13 cellular contexts compared by ENCODE assay signal in the genomic region with DNA sequence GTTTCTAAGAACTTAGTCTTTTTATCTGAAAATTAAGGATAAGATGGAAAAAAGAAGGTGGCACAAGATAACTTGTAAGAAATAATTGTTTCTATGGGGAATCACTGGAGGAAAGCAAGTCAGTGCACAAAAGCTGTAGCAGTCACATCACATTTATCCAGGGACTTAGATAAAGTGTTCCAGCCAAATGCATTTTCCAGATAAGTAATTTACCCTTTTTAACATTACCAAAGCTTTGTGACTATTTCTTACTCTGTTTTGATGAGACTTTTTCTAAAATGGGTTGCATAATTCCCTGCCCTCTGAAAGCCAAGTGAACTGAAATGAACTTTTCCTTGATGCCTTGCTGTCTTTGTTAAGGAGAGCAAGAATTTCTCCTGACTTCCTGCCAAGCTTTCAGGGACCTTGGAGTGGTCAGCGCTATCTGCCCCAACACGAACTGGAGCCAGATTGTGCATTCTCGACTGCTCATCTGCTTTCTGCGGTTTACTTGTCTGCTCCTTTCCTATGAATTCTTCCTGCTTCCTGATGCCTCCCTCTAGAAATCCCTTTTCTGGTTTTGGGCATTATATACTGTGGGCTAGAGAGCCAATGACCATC. TPM values are rescaled to one million over a fixed set of nuclear protein-coding genes. Genes with fewer than 3 reads are reported as not detected.
DNase-seq lines count a peak whose midpoint lies in the region; ATAC-seq, FAIRE-seq and TF ChIP-seq lines count a peak whose summit lies in the region.
"Had no signal": no experiment of that assay in that cellular context is flagged by ENCODE, and none has a peak within 500 bp of the region (broad histone marks: within the 10 kb centered on the region; RNA-seq: fewer than 3 reads in every experiment).

No MANE protein-coding gene starts in this region.

- no peaks in the 10 kb centered on the region for H3K9me3 ChIP-seq in liver (ENCODE audit: control insufficient read depth in 4 of 4, low read length in 3 of 4)
- H3K9me3 ChIP-seq in HepG2 (ENCODE audit: low read length), result no peaks in the 10 kb centered on the region
- H3K9me3 ChIP-seq in H1 (ENCODE audit: insufficient read depth in 2 of 2, low read depth in 1 of 2, low read length in 1 of 2), result no peaks in the 10 kb centered on the region
- H3K9me3 ChIP-seq in lower lobe of right lung, result no peaks in the 10 kb centered on the region
- no peaks in the 10 kb centered on the region for H3K9me3 ChIP-seq in MM.1S (replicated peaks; ENCODE audit: insufficient read depth, low read length)
- H3K9me3 ChIP-seq in effector memory CD4-positive, alpha-beta T cell (ENCODE audit: control insufficient read depth, low read length), result no peaks in the 10 kb centered on the region
- H3K9me3 ChIP-seq: BLaER1 treated with 17β-estradiol and CSF1 and Interleukin-3, amounts not matched to agents 10 nM and 100 nM; pancreas had no signal

- H3K79me1 ChIP-seq in H1 (ENCODE audit: low read depth, low read length), result no peaks in the 10 kb centered on the region

- no TSS peak for BruUV-seq in HepG2 (replicated peaks; lab: Mats Ljungman, UMichigan)

- no peaks in the 10 kb centered on the region for H3F3A ChIP-seq in MM.1S (ENCODE audit: insufficient read depth, low read length)

- no peak overlapping the region for H4K91ac ChIP-seq in H1 (replicated peaks; ENCODE audit: insufficient read length, low read length)

- H3K56ac ChIP-seq in H1 (replicated peaks; ENCODE audit: insufficient read length, low read depth, low read length), result no peak overlapping the region

- H3K14ac ChIP-seq in H1 (ENCODE audit: insufficient read length), result no peak overlapping the region

- no peak overlapping the region for H3K9ac ChIP-seq in liver (ENCODE audit: low read depth in 1 of 2, low read length in 2 of 2)
- no peak overlapping the region for H3K9ac ChIP-seq in HepG2 (ENCODE audit: insufficient read depth, low read depth, low read length)
- no peak overlapping the region for H3K9ac ChIP-seq in H1 (replicated peaks in 1 of 4; ENCODE audit: extremely low read depth in 1 of 4, low read depth in 3 of 4, low read length in 3 of 4)
- no peak overlapping the region for H3K9ac ChIP-seq in MM.1S (ENCODE audit: low read length)
- H3K9ac ChIP-seq: BLaER1 treated with 17β-estradiol and CSF1 and Interleukin-3, amounts not matched to agents 10 nM and 100 nM had no signal

- no peak overlapping the region for H3K4me3 ChIP-seq in liver (ENCODE audit: low read depth in 1 of 3, low read length in 3 of 3)
- H3K4me3 ChIP-seq in HepG2 (replicated peaks in 1 of 3; ENCODE audit: insufficient read depth in 1 of 3, low read depth in 2 of 3, low read length in 3 of 3), result no peak overlapping the region
- no peak overlapping the region; a peak in 1 of 8 replicates for H3K4me3 ChIP-seq in H1 (ENCODE audit: extremely low read depth in 1 of 4, insufficient read depth in 2 of 4, low read depth in 3 of 4, low read length in 4 of 4)
- H3K4me3 ChIP-seq in lower lobe of right lung, result no peak overlapping the region
- H3K4me3 ChIP-seq in MM.1S (ENCODE audit: low read length), result no peak overlapping the region
- no peak overlapping the region for H3K4me3 ChIP-seq in effector memory CD4-positive, alpha-beta T cell (ENCODE audit: insufficient read depth, low read depth, low read length, poor library complexity, severe bottlenecking)
- H3K4me3 ChIP-seq: BLaER1 treated with 17β-estradiol and CSF1 and Interleukin-3, amounts not matched to agents 10 nM and 100 nM; pancreas had no signal

- TF ChIP-seq CTCF in liver (IDR thresholded peaks at IDR 0.05; ENCODE audit: low read depth, low read length, missing input control) (no peak), HepG2 (CRISPR knock-in tag; IDR thresholded peaks at IDR 0.05) (no peak), H1 (IDR thresholded peaks at IDR 0.05; ENCODE audit: control extremely low read depth in 1 of 3, insufficient read depth in 1 of 3, low read depth in 1 of 3, low read length in 3 of 3) (no peak), lower lobe of right lung (IDR thresholded peaks at IDR 0.05) (no peak), MM.1S (IDR thresholded peaks at IDR 0.05; ENCODE audit: low read length) (no peak)

- TF ChIP-seq POLR2A in HepG2 (IDR thresholded peaks at IDR 0.05; ENCODE audit: insufficient read depth in 1 of 2, low read depth in 2 of 2, low read length in 2 of 2) (no peak), H1 (IDR thresholded peaks at IDR 0.05; ENCODE audit: control extremely low read depth in 1 of 2, low read depth in 2 of 2, low read length in 2 of 2) (no peak)

- TF ChIP-seq EP300 in HepG2 (IDR thresholded peaks at IDR 0.05; ENCODE audit: low read depth in 2 of 2, low read length in 2 of 2) (no peak), HepG2 (CRISPR knock-in tag; IDR thresholded peaks at IDR 0.05; ENCODE audit: borderline replicate concordance) (no peak), H1 (IDR thresholded peaks at IDR 0.05; ENCODE audit: borderline replicate concordance in 1 of 2, low read depth in 2 of 2, low read length in 2 of 2) (no peak)

- no peak overlapping the region for H2AK5ac ChIP-seq in H1 (ENCODE audit: low read depth, low read length)

- no peaks in the 10 kb centered on the region for H3K23me2 ChIP-seq in H1 (ENCODE audit: low read depth, low read length)

- no peak overlapping the region for H3K27ac ChIP-seq in liver (ENCODE audit: low read depth in 1 of 2, low read length in 2 of 2)
- H3K27ac ChIP-seq in HepG2 (ENCODE audit: extremely low read length, insufficient read depth, low read length), result no peak overlapping the region
- no peak overlapping the region for H3K27ac ChIP-seq in H1 (ENCODE audit: low read depth, low read length)
- H3K27ac ChIP-seq in lower lobe of right lung, result peak overlapping the region; percentile 28
- H3K27ac ChIP-seq in MM.1S (ENCODE audit: low read length), result no peak overlapping the region
- no peak overlapping the region for H3K27ac ChIP-seq in effector memory CD4-positive, alpha-beta T cell (ENCODE audit: insufficient read depth, low read length, poor library complexity, severe bottlenecking)
- H3K27ac ChIP-seq: BLaER1 treated with 17β-estradiol and CSF1 and Interleukin-3, amounts not matched to agents 10 nM and 100 nM; pancreas had no signal

- FAIRE-seq in HepG2 (lab: Jason Lieb, UNC) (no peak), H1 (lab: Jason Lieb, UNC) (peak; percentile 82)
- FAIRE-seq: pancreas had no signal

- 66% methylated on average over 4 of the region's 4 CpGs for WGBS in liver
- 35% methylated on average over 4 of the region's 4 CpGs for WGBS in HepG2 (ENCODE audit: low lambda C conversion rate)
- 37% methylated on average over 4 of the region's 4 CpGs; no CpG with 5 or more reads in 1 of the 2 experiments for WGBS in H1 (ENCODE audit: extremely low coverage in 1 of 2, insufficient coverage in 1 of 2, insufficient read length in 1 of 2, insufficient replicate concordance in 2 of 2, low coverage in 1 of 2, low lambda C conversion rate in 2 of 2, missing lambda C conversion rate in 1 of 2), 2 experiments

- no peak overlapping the region for H4K8ac ChIP-seq in H1 (ENCODE audit: extremely low read depth, insufficient read depth, low read length)

- H3K27me3 ChIP-seq in liver (ENCODE audit: control insufficient read depth in 4 of 4, insufficient read depth in 4 of 4, low read length in 3 of 4), result no peaks in the 10 kb centered on the region
- peaks cover 2% of the 10 kb centered on the region in 2 experiments; a peak in 1 of 5 replicates for H3K27me3 ChIP-seq in HepG2 (ENCODE audit: control insufficient read depth in 1 of 2, insufficient read depth in 2 of 2, low read length in 2 of 2)
- no peaks in the 10 kb centered on the region for H3K27me3 ChIP-seq in H1 (replicated peaks in 1 of 4; ENCODE audit: control insufficient read depth in 3 of 4, extremely low read depth in 1 of 4, insufficient read depth in 3 of 4, low read length in 3 of 4)
- H3K27me3 ChIP-seq in lower lobe of right lung (ENCODE audit: low read depth), result no peaks in the 10 kb centered on the region
- no peaks in the 10 kb centered on the region for H3K27me3 ChIP-seq in MM.1S (replicated peaks; ENCODE audit: insufficient read depth, low read length)
- H3K27me3 ChIP-seq in effector memory CD4-positive, alpha-beta T cell (replicated peaks; ENCODE audit: control insufficient read depth, insufficient read depth, low read length, poor library complexity, severe bottlenecking), result no peaks in the 10 kb centered on the region
- H3K27me3 ChIP-seq: BLaER1 treated with 17β-estradiol and CSF1 and Interleukin-3, amounts not matched to agents 10 nM and 100 nM; pancreas had no signal

- no peak overlapping the region for H4K5ac ChIP-seq in H1 (ENCODE audit: insufficient read length, low read depth, low read length)

- H2BK15ac ChIP-seq in H1 (ENCODE audit: low read length), result no peak overlapping the region; the same call in 1 of the 2 replicates

- in situ Hi-C loops in HepG2 (cut with HindIII; ENCODE audit: extremely low pct_ligation_motif_present, low pct_unique_long_range_greater_than_20kb), result no loop called here

- H3K18ac ChIP-seq in H1 (ENCODE audit: extremely low read depth, low read length), result no peak overlapping the region

- no peaks in the 10 kb centered on the region for H3K36me3 ChIP-seq in liver (ENCODE audit: control insufficient read depth in 4 of 4, insufficient read depth in 3 of 4, low read depth in 1 of 4, low read length in 3 of 4)
- no peaks in the 10 kb centered on the region for H3K36me3 ChIP-seq in HepG2 (replicated peaks in 1 of 2; ENCODE audit: control insufficient read depth in 1 of 2, insufficient read depth in 2 of 2, low read length in 2 of 2)
- H3K36me3 ChIP-seq in H1 (ENCODE audit: control insufficient read depth in 2 of 4, insufficient read depth in 4 of 4, low read length in 3 of 4), result no peaks in the 10 kb centered on the region
- H3K36me3 ChIP-seq in lower lobe of right lung, result peaks cover 6% of the 10 kb centered on the region
- H3K36me3 ChIP-seq in MM.1S (replicated peaks; ENCODE audit: insufficient read depth, low read length), result 0 out of 2 replicates have a peak, but pooled peaks cover 7% of the 10 kb centered on the region
- peaks cover 24% of the 10 kb centered on the region for H3K36me3 ChIP-seq in effector memory CD4-positive, alpha-beta T cell (ENCODE audit: control insufficient read depth, insufficient read depth, low read length)
- H3K36me3 ChIP-seq: BLaER1 treated with 17β-estradiol and CSF1 and Interleukin-3, amounts not matched to agents 10 nM and 100 nM; pancreas had no signal

- 0 out of 2 replicates have a peak overlapping the region, but pooled peaks have one; percentile 5 for H2BK12ac ChIP-seq in H1 (ENCODE audit: low read depth, low read length)

- H3K4me1 ChIP-seq in liver (ENCODE audit: control insufficient read depth in 4 of 4, insufficient read depth in 4 of 4, low read length in 3 of 4) (peaks cover 0 to 11% (median 9%) of the 10 kb centered on the region in 4 donors), HepG2 (ENCODE audit: insufficient read depth, low read length) (peaks cover 18% of the 10 kb centered on the region), H1 (replicated peaks in 1 of 4; ENCODE audit: control insufficient read depth in 3 of 4, insufficient read depth in 4 of 4, low read length in 3 of 4) (peaks cover 4 to 11% (median 9%) of the 10 kb centered on the region in 4 experiments; a peak in 6 of 7 replicates), lower lobe of right lung (peaks cover 38% of the 10 kb centered on the region), MM.1S (ENCODE audit: low read length) (no peaks in the 10 kb centered on the region)
- no peaks in the 10 kb centered on the region for H3K4me1 ChIP-seq in effector memory CD4-positive, alpha-beta T cell (ENCODE audit: control insufficient read depth, insufficient read depth, low read length, poor library complexity, severe bottlenecking)

- no peak overlapping the region for H2BK120ac ChIP-seq in H1 (replicated peaks; ENCODE audit: low read depth, low read length)

- H2BK5ac ChIP-seq in H1 (ENCODE audit: low read depth, low read length), result no peak overlapping the region

- no peaks in the 10 kb centered on the region for H3K79me2 ChIP-seq in HepG2 (ENCODE audit: insufficient read depth, low read length)
- no peaks in the 10 kb centered on the region for H3K79me2 ChIP-seq in H1 (ENCODE audit: control insufficient read depth in 1 of 2, insufficient read depth in 2 of 2, low read length in 2 of 2)
- H3K79me2 ChIP-seq in MM.1S (ENCODE audit: low read length), result no peaks in the 10 kb centered on the region

- no peak for DNase-seq in HepG2 (ENCODE audit: low spot score)
- DNase-seq in H1 (ENCODE audit: low read depth in 1 of 2, low spot score in 2 of 2), result no peak
- no peak for DNase-seq in lower lobe of right lung
- DNase-seq in NOMO-1 treated with DMSO at 0.1 percent for 48 hours (lab: John Stamatoyannopoulos, UW; ENCODE audit: unreplicated experiment), result no peak
- no peak for DNase-seq in MM.1S
- DNase-seq in NOMO-1 (lab: John Stamatoyannopoulos, UW; ENCODE audit: unreplicated experiment in 2 of 2), result no peak
- DNase-seq in effector memory CD4-positive, alpha-beta T cell, result no peak
- DNase-seq: activated naive CD4-positive, alpha-beta T cell treated with anti-CD3 and anti-CD28 coated beads, Interleukin-2, amount 10 ng/mL, durations not matched to agents 7 days and 5 days; NCI-H526 treated with DMSO at 0.1 percent for 48 hours; pancreas had no signal

- intact Hi-C loops in HepG2 (cut with micrococcal nuclease; ENCODE audit: unreplicated experiment) (no loop called here), lower lobe of right lung (cut with DNase I) (no loop called here)

- TF ChIP-seq RAD21 in liver (IDR thresholded peaks at IDR 0.05) (no peak), HepG2 (CRISPR knock-in tag; IDR thresholded peaks at IDR 0.05) (no peak), H1 (IDR thresholded peaks at IDR 0.05 in 1 of 2, conservative IDR thresholded peaks at IDR 0.05 in 1 of 2; ENCODE audit: low read depth in 2 of 2, low read length in 2 of 2) (no peak)

- H3K9me2 ChIP-seq in MM.1S (replicated peaks; ENCODE audit: insufficient read depth, low read length), result no peaks in the 10 kb centered on the region

- POLR2A ChIA-PET in HepG2 (lab: Yijun Ruan, JAX), result no interaction called here
- POLR2A ChIA-PET in H1 (lab: Charles Lee; ENCODE audit: partially characterized antibody), result no interaction called here

- H4K20me1 ChIP-seq in HepG2 (ENCODE audit: insufficient read depth, low read length) (no peaks in the 10 kb centered on the region), H1 (replicated peaks in 1 of 2; ENCODE audit: control insufficient read depth in 1 of 2, insufficient read depth in 2 of 2, low read length in 2 of 2) (no peaks in the 10 kb centered on the region), MM.1S (ENCODE audit: insufficient read depth, low read length) (no peaks in the 10 kb centered on the region)
- H4K20me1 ChIP-seq: BLaER1 treated with 17β-estradiol and CSF1 and Interleukin-3, amounts not matched to agents 10 nM and 100 nM had no signal

- H2BK20ac ChIP-seq in H1 (ENCODE audit: low read length), result no peak overlapping the region; the same call in 1 of the 2 replicates

- CTCF ChIA-PET in HepG2 (lab: Yijun Ruan, JAX; ENCODE audit: low intra/inter-chr PET ratio, low total read pairs) (no interaction called here), H1 (lab: Charles Lee; ENCODE audit: partially characterized antibody) (interaction anchor here (0.6 to 1.2 kb wide), 3 partner anchors 17 to 272 kb away, joined by 3 read pairs; no protein-coding TSS in a partner anchor)

- H3K23ac ChIP-seq in H1 (ENCODE audit: insufficient read length), result no peak overlapping the region

- no peak overlapping the region for H3K4ac ChIP-seq in H1 (replicated peaks; ENCODE audit: insufficient read length, low read depth, low read length)

- H2AFZ ChIP-seq in HepG2 (ENCODE audit: low read length), result no peak overlapping the region
- H2AFZ ChIP-seq in H1 (ENCODE audit: low read length), result no peak overlapping the region
- no peak overlapping the region for H2AFZ ChIP-seq in MM.1S (ENCODE audit: low read length)

- H3K4me2 ChIP-seq in HepG2 (ENCODE audit: low read depth, low read length) (no peak overlapping the region), H1 (ENCODE audit: insufficient read depth in 1 of 2, low read depth in 2 of 2, low read length in 2 of 2) (peak overlapping the region in 1 of 2 experiments; percentile 53; a peak in 2 of 4 replicates), MM.1S (ENCODE audit: low read depth, low read length) (no peak overlapping the region)
- H3K4me2 ChIP-seq: BLaER1 treated with 17β-estradiol and CSF1 and Interleukin-3, amounts not matched to agents 10 nM and 100 nM had no signal

- ATAC-seq in HepG2, result no peak
- ATAC-seq in lower lobe of right lung, result peak in 1 of 2 donors; percentile 42
- ATAC-seq: HCT116 had no signal

RNA-seq across cellular contexts. Expression of a gene that starts 34.9 kb away (rescaled TPM):
- total RNA-seq in liver, result 1 to 10 TPM; 1.5 to 3.7 TPM
- 1 to 10 TPM; 1.1 to 4.0 TPM for polyA plus RNA-seq in liver
- 0.06 and 0.07 TPM in 2 replicates for total RNA-seq in HepG2 (2016; rRNA removed; fragmentation: Illumina TruSeq; extraction: Trizol)
- not detected in 2 replicates for total RNA-seq in HepG2 (2016; cell fraction: cytosol; rRNA removed; fragmentation: Illumina TruSeq; extraction: Trizol; ENCODE audit: low read depth)
- total RNA-seq in HepG2 (2016; cell fraction: insoluble cytoplasmic fraction; rRNA removed; fragmentation: Illumina TruSeq; extraction: Trizol), result 0.12 TPM in 1 of 2 replicates, not detected in the other
- 0.06 and 0.10 TPM in 2 replicates for total RNA-seq in HepG2 (2016; cell fraction: membrane; rRNA removed; fragmentation: Illumina TruSeq; extraction: Trizol)
- total RNA-seq in HepG2 (2016; cell fraction: nucleus; rRNA removed; fragmentation: Illumina TruSeq; extraction: Trizol), result not detected in 2 replicates
- polyA plus RNA-seq in HepG2 (2011; rRNA removed), result 0.10 and 0.15 TPM in 2 replicates
- 0.07 and 0.18 TPM in 2 replicates for polyA plus RNA-seq in HepG2 (2011; cell fraction: cytosol; rRNA removed)
- 0.10 TPM in 2 replicates for polyA plus RNA-seq in HepG2 (2011; cell fraction: nucleus; rRNA removed)
- 0.08 and 0.12 TPM in 2 replicates for polyA plus RNA-seq in HepG2 (2012)
- polyA plus RNA-seq in HepG2 (2016; cell fraction: cytosol; fragmentation: Illumina TruSeq; extraction: Trizol; ENCODE audit: low read depth), result 0.06 TPM in 1 of 2 replicates, not detected in the other
- 0.05 and 0.28 TPM in 2 replicates for polyA plus RNA-seq in HepG2 (2016; cell fraction: insoluble cytoplasmic fraction; fragmentation: Illumina TruSeq; extraction: Trizol; ENCODE audit: low read depth)
- 0.14 and 0.16 TPM in 2 replicates for polyA plus RNA-seq in HepG2 (2016; cell fraction: membrane; fragmentation: Illumina TruSeq; extraction: Trizol; ENCODE audit: low read depth)
- polyA plus RNA-seq in HepG2 (2016; cell fraction: nucleus; fragmentation: Illumina TruSeq; extraction: Trizol; ENCODE audit: insufficient read depth, low read depth), result 0.11 and 0.36 TPM in 2 replicates
- 0.10 and 0.30 TPM in 2 replicates for polyA minus RNA-seq in HepG2 (2011; rRNA and poly(A)+ RNA removed; ENCODE audit: low replicate concordance)
- 0.18 and 0.89 TPM in 2 replicates for polyA minus RNA-seq in HepG2 (2011; cell fraction: cytosol; rRNA and poly(A)+ RNA removed)
- 0.13 and 0.25 TPM in 2 replicates for polyA minus RNA-seq in HepG2 (2011; cell fraction: nucleus; rRNA and poly(A)+ RNA removed)
- total RNA-seq in H1 (2021; fragmentation: NEBNext Ultra II Directional; extraction: Animal tissue kit (Norgen Biotek cat#: 25700)), result 14.3 and 17.0 TPM in 2 replicates
- polyA plus RNA-seq in H1 (2011; rRNA removed), result 2.8 and 5.2 TPM in 2 replicates
- polyA plus RNA-seq in H1 (2011; cell fraction: cytosol; rRNA removed), result 5.7 TPM
- polyA plus RNA-seq in H1 (2011; cell fraction: nucleus; rRNA removed), result 2.1 TPM
- 5.9 to 9.2 TPM (median 7.6 TPM) in 4 replicates for polyA plus RNA-seq in H1 (2012, experiment 1 of 2)
- polyA plus RNA-seq in H1 (2012, experiment 2 of 2), result 1.5 TPM
- polyA plus RNA-seq in H1 (2013, experiment 1 of 2), result 11.6 TPM
- polyA plus RNA-seq in H1 (2013, experiment 2 of 2), result 13.6 TPM
- polyA minus RNA-seq in H1 (2011; rRNA and poly(A)+ RNA removed), result 7.5 and 10.9 TPM in 2 replicates
- 3.6 TPM for polyA minus RNA-seq in H1 (2011; cell fraction: cytosol; rRNA and poly(A)+ RNA removed)
- 5.7 TPM for polyA minus RNA-seq in H1 (2011; cell fraction: nucleus; rRNA and poly(A)+ RNA removed)
- 29.0 TPM for total RNA-seq in lower lobe of right lung
